22 cellular contexts compared by ENCODE assay signal in genomic region chr12:121975029-121975428, GRCh38.
"Had no signal": no experiment of that assay in that cellular context is flagged by ENCODE, and none has a peak within 500 bp of the region (broad histone marks: within the 10 kb centered on the region; RNA-seq: fewer than 3 reads in every experiment).

No MANE protein-coding gene starts in this region.

- ATAC-seq: activated naive CD4-positive, alpha-beta T cell treated with anti-CD3 and anti-CD28 coated beads, Interleukin-2, amount 50 U/mL, for 72 hours; activated naive CD8-positive, alpha-beta T cell treated with anti-CD3 and anti-CD28 coated beads, Interleukin-2, amount 50 U/mL, for 24 hours; activated T-cell treated with anti-CD3 and anti-CD28 coated beads, Interleukin-2, amount 50 U/mL, for 4 hours; body of pancreas had no signal

- H3K36me3 ChIP-seq: ascending aorta had no signal

- H3K4me3 ChIP-seq: ascending aorta, body of pancreas had no signal

- H3K27me3 Mint-ChIP-seq: activated naive CD8-positive, alpha-beta T cell treated with anti-CD3 and anti-CD28 coated beads, Interleukin-2, amount 50 U/mL, for 24 hours had no signal

- H3K27ac ChIP-seq: body of pancreas, VCaP had no signal

- H3K27me3 ChIP-seq: ascending aorta, body of pancreas had no signal

- DNase-seq: activated CD4-positive, alpha-beta memory T cell treated with anti-CD3 and anti-CD28 coated beads for 36 hours; activated CD4-positive, alpha-beta T cell treated with anti-CD3 and anti-CD28 coated beads, Interleukin-2, amount 10 ng/mL, durations not matched to agents 7 days and 5 days; activated CD4-positive, CD25-positive, alpha-beta regulatory T cell; activated CD8-positive, alpha-beta memory T cell treated with anti-CD3 and anti-CD28 coated beads for 24 hours; activated effector memory CD4-positive, alpha-beta T cell treated with anti-CD3 and anti-CD28 coated beads, Interleukin-2, amount 50 U/mL, for 16 hours; activated naive CD4-positive, alpha-beta T cell treated with Interleukin-2 at 50 U/mL for 16 hours; activated naive CD8-positive, alpha-beta T cell treated with anti-CD3 and anti-CD28 coated beads, Interleukin-2, amount 50 U/mL, for 24 hours; activated T-cell treated with anti-CD3 and anti-CD28 coated beads, Interleukin-2, amount 50 U/mL, for 4 hours; amniotic stem cell; body of pancreas; Kasumi-1; NCI-H1417; NCI-H1930; NCI-H2171; NCI-H510A treated with DMSO at 0.1 percent for 48 hours; NCI-H69; SIG-M5; T-helper 1 cell had no signal

- H3K9me3 ChIP-seq: ascending aorta had no signal

- H3K4me1 Mint-ChIP-seq: activated CD4-positive, alpha-beta T cell treated with anti-CD3 and anti-CD28 coated beads, Interleukin-2, amount 10 ng/mL, durations not matched to agents 7 days and 5 days; central memory CD8-positive, alpha-beta T cell had no signal

- H3K27ac Mint-ChIP-seq: activated CD4-positive, alpha-beta memory T cell treated with anti-CD3 and anti-CD28 coated beads for 36 hours; activated CD4-positive, alpha-beta T cell treated with anti-CD3 and anti-CD28 coated beads, Interleukin-2, amount 10 ng/mL, durations not matched to agents 7 days and 5 days; activated naive CD4-positive, alpha-beta T cell treated with anti-CD3 and anti-CD28 coated beads, Interleukin-2, amount 50 U/mL, for 72 hours; activated naive CD8-positive, alpha-beta T cell treated with anti-CD3 and anti-CD28 coated beads, Interleukin-2, amount 50 U/mL, for 24 hours had no signal

- H3K4me3 Mint-ChIP-seq: activated CD4-positive, alpha-beta memory T cell treated with anti-CD3 and anti-CD28 coated beads for 36 hours; activated CD4-positive, alpha-beta T cell treated with anti-CD3 and anti-CD28 coated beads, Interleukin-2, amount 10 ng/mL, durations not matched to agents 7 days and 5 days; activated naive CD8-positive, alpha-beta T cell treated with anti-CD3 and anti-CD28 coated beads, Interleukin-2, amount 50 U/mL, for 24 hours; activated T-cell treated with anti-CD3 and anti-CD28 coated beads, Interleukin-2, amount 50 U/mL, for 4 hours; central memory CD8-positive, alpha-beta T cell had no signal
